In genomic region chr10:19767876-19768275, GRCh38 we compare ENCODE assay signal across 21 cellular contexts. TPM values are rescaled to one million over a fixed set of nuclear protein-coding genes. Genes with fewer than 3 reads are reported as not detected.
DNase-seq lines count a peak whose midpoint lies in the region; ATAC-seq and TF ChIP-seq lines count a peak whose summit lies in the region.
"Had no signal": no experiment of that assay in that cellular context is flagged by ENCODE, and none has a peak within 500 bp of the region (broad histone marks: within the 10 kb centered on the region; RNA-seq: fewer than 3 reads in every experiment).

No MANE protein-coding gene starts in this region.

- H3K27me3 Mint-ChIP-seq in nephron (ENCODE audit: low read depth) = no peaks in the 10 kb centered on the region
- H3K27me3 Mint-ChIP-seq: activated naive CD8-positive, alpha-beta T cell treated with anti-CD3 and anti-CD28 coated beads, Interleukin-2, amount 50 U/mL, for 24 hours; CD4-positive, alpha-beta memory T cell; dendritic cell treated with granulocyte-macrophage colony-stimulating factor and Interleukin-4, amounts not matched to agents 40 ng/mL and 50 ng/mL, for 4 days; stimulated activated memory B cell treated with anti-CD40 and anti-IgM and Interleukin-4, amounts not matched to agents 10 μg/mL and 1 μg/mL and 100 μg/mL, for 72 hours had no signal

- no peaks in the 10 kb centered on the region for H3K9me3 Mint-ChIP-seq in nephron
- H3K9me3 Mint-ChIP-seq: dendritic cell treated with granulocyte-macrophage colony-stimulating factor and Interleukin-4, amounts not matched to agents 40 ng/mL and 50 ng/mL, for 4 days had no signal

- no peak for ATAC-seq in HG02763 (IDR thresholded peaks at IDR 0.05; ENCODE audit: unreplicated experiment)
- ATAC-seq: activated naive CD8-positive, alpha-beta T cell treated with anti-CD3 and anti-CD28 coated beads, Interleukin-2, amount 50 U/mL, for 24 hours; lower lobe of right lung; stimulated activated memory B cell treated with anti-CD40 and anti-IgM and Interleukin-4, amounts not matched to agents 10 μg/mL and 1 μg/mL and 100 μg/mL, for 72 hours had no signal

- peak overlapping the region in 2 of 3 experiments; percentile 7 to 13 for H3K27ac Mint-ChIP-seq in nephron
- H3K27ac Mint-ChIP-seq: activated naive CD8-positive, alpha-beta T cell treated with anti-CD3 and anti-CD28 coated beads, Interleukin-2, amount 50 U/mL, for 24 hours; dendritic cell treated with granulocyte-macrophage colony-stimulating factor and Interleukin-4, amounts not matched to agents 40 ng/mL and 50 ng/mL, for 4 days; stimulated activated memory B cell treated with anti-CD40 and anti-IgM and Interleukin-4, amounts not matched to agents 10 μg/mL and 1 μg/mL and 100 μg/mL, for 72 hours had no signal

- H3K36me3 Mint-ChIP-seq in nephron (ENCODE audit: low read depth) = no peaks in the 10 kb centered on the region
- H3K36me3 Mint-ChIP-seq: stimulated activated memory B cell treated with anti-CD40 and anti-IgM and Interleukin-4, amounts not matched to agents 10 μg/mL and 1 μg/mL and 100 μg/mL, for 72 hours had no signal

- no peaks in the 10 kb centered on the region for H3K27me3 ChIP-seq in H7 (ENCODE audit: control insufficient read depth, insufficient read depth, low read length)
- H3K27me3 ChIP-seq: cardiac muscle cell had no signal

- no peak overlapping the region for H3K4me3 ChIP-seq in H7 (ENCODE audit: insufficient read depth, low read depth, low read length)
- no peak overlapping the region for H3K4me3 ChIP-seq in epithelial cell of proximal tubule (ENCODE audit: low read depth, low read length)
- H3K4me3 ChIP-seq: cardiac muscle cell, lower lobe of right lung had no signal

- DNase-seq in H7 = peak; percentile 38
- peak; percentile 24 for DNase-seq in RPMI7951 (ENCODE audit: low read depth)
- peak; percentile 22 for DNase-seq in epithelial cell of proximal tubule (ENCODE audit: low read depth)
- DNase-seq in activated effector memory CD4-positive, alpha-beta T cell treated with Interleukin-2 at 50 U/mL for 16 hours = no peak
- DNase-seq in pons (ENCODE audit: low spot score) = no peak
- DNase-seq: activated gamma-delta T cell; activated naive CD8-positive, alpha-beta T cell treated with anti-CD3 and anti-CD28 coated beads, Interleukin-2, amount 50 U/mL, for 24 hours; CD4-positive, alpha-beta memory T cell; GDM1; lower lobe of right lung; NCI-H1092; NCI-H2029 treated with DMSO at 0.1 percent for 48 hours; NCI-H345; NK-92 treated with Interleukin-12 subunit alpha and Interleukin-12 subunit beta, amount 100 ng/mL, for 24 hours; small intestine; T-helper 2 cell had no signal

- H3K4me3 Mint-ChIP-seq in nephron = no peak overlapping the region
- H3K4me3 Mint-ChIP-seq: activated naive CD8-positive, alpha-beta T cell treated with anti-CD3 and anti-CD28 coated beads, Interleukin-2, amount 50 U/mL, for 24 hours; dendritic cell treated with granulocyte-macrophage colony-stimulating factor and Interleukin-4, amounts not matched to agents 40 ng/mL and 50 ng/mL, for 4 days; stimulated activated memory B cell treated with anti-CD40 and anti-IgM and Interleukin-4, amounts not matched to agents 10 μg/mL and 1 μg/mL and 100 μg/mL, for 72 hours had no signal

- TF ChIP-seq CTCF in epithelial cell of proximal tubule (conservative IDR thresholded peaks at IDR 0.05; ENCODE audit: low read depth, low read length) (peak; percentile 17), nephron (IDR thresholded peaks at IDR 0.05; ENCODE audit: unreplicated experiment in 3 of 3) (peak in 1 of 3 experiments; percentile 10)

- peaks cover 5% of the 10 kb centered on the region for H3K4me1 Mint-ChIP-seq in nephron
- H3K4me1 Mint-ChIP-seq: activated naive CD8-positive, alpha-beta T cell treated with anti-CD3 and anti-CD28 coated beads, Interleukin-2, amount 50 U/mL, for 24 hours; CD4-positive, alpha-beta memory T cell; stimulated activated memory B cell treated with anti-CD40 and anti-IgM and Interleukin-4, amounts not matched to agents 10 μg/mL and 1 μg/mL and 100 μg/mL, for 72 hours had no signal

- H3K36me3 ChIP-seq in H7 (replicated peaks; ENCODE audit: control insufficient read depth, insufficient read depth, low read length) = no peaks in the 10 kb centered on the region
- H3K36me3 ChIP-seq: cardiac muscle cell, lower lobe of right lung had no signal

RNA-seq across cellular contexts. Expression of gene PLXDC2, which starts 48.4 kb away (rescaled TPM):
- total RNA-seq in H7 (2014; rRNA removed; shearing (Covaris generic)) = 21.9 and 27.5 TPM in 2 replicates
- 0.10 and 0.24 TPM in 2 replicates for total RNA-seq in RPMI7951 (2014; rRNA removed; shearing (Covaris generic))
- 0.86 and 1.4 TPM in 2 replicates for total RNA-seq in epithelial cell of proximal tubule

Comparison
In these comparisons a context has a peak if more than half of its experiments do, and no peak if none do; other contexts are left out.
1. DNase-seq: peak in H7 (single experiment), RPMI7951 (single experiment) and epithelial cell of proximal tubule (single experiment); none in activated effector memory CD4-positive, alpha-beta T cell treated with Interleukin-2 at 50 U/mL for 16 hours (single experiment) and pons (single experiment).